1 cellular context compared by ENCODE assay signal in the genomic region with DNA sequence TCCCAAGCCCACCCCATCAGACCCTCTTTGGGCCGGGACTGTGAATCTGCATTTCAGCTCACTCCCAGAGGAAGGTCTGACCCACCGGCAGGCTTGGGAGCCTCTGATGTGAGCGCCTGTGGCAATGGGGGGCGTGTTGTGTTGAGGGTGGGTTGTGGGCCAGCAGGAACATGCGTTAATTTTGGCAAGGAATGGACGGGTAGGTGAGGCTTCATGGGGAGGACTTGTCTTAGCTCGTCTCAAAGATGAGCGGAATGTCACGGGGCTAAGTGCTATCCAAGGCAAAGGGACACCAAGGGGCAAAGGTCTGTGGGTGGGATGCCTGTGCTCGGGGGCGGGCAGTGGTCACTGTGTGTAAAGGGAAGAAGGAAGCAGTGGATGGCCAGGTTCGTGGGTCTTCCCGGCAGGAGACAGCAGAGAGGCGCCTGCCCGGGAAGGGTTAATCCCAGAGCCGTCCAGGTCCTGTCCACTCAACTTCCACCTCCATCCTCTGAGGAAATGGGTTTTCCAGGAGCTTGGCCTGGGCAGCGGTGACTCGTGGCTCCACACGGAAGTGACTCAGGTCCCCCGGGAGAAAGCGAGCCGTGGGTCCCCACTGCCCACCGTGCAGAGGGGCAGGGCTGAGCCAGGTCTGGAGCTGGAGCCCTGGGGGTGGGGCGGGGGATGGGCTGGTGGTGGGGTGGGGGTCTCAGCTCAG.
TF ChIP-seq lines count a peak whose summit lies in the region.

No MANE protein-coding gene starts in this region.

TF ChIP-seq in H1, 55 proteins besides CTCF, POLR2A, EP300 and RAD21:
- TF ChIP-seq E2F6 (IDR thresholded peaks at IDR 0.05) (no peak), CEBPB (IDR thresholded peaks at IDR 0.05; ENCODE audit: low read depth, low read length) (no peak), ASH2L (IDR thresholded peaks at IDR 0.05; ENCODE audit: low read length) (no peak), JUND (IDR thresholded peaks at IDR 0.05; ENCODE audit: low read length) (no peak), TEAD4 (IDR thresholded peaks at IDR 0.05; ENCODE audit: low read depth, low read length) (no peak), BCL11A (IDR thresholded peaks at IDR 0.05; ENCODE audit: low read depth in 2 of 2, low read length in 2 of 2) (no peak), HDAC6 (IDR thresholded peaks at IDR 0.05; ENCODE audit: low read depth, low read length) (no peak), YY1 (IDR thresholded peaks at IDR 0.05; ENCODE audit: low read depth, low read length) (no peak), RFX5 (IDR thresholded peaks at IDR 0.05; ENCODE audit: borderline replicate concordance, low read depth, low read length) (no peak)
